In genomic region chr13:51959773-51960172, GRCh38 we compare ENCODE assay signal across 10 cellular contexts. TPM values are rescaled to one million over a fixed set of nuclear protein-coding genes. Genes with fewer than 3 reads are reported as not detected.
DNase-seq lines count a peak whose midpoint lies in the region; ATAC-seq and TF ChIP-seq lines count a peak whose summit lies in the region.
"Had no signal": no experiment of that assay in that cellular context is flagged by ENCODE, and none has a peak within 500 bp of the region (broad histone marks: within the 10 kb centered on the region; RNA-seq: fewer than 3 reads in every experiment).

No MANE protein-coding gene starts in this region.

- no peaks in the 10 kb centered on the region for H3K9me3 Mint-ChIP-seq in naive B cell

- H3K27ac ChIP-seq in thyroid gland (no peak overlapping the region), prostate gland (no peak overlapping the region)
- H3K27ac ChIP-seq: gastrocnemius medialis had no signal

- TF ChIP-seq CTCF in thyroid gland (IDR thresholded peaks at IDR 0.05): no peak
- TF ChIP-seq CTCF in prostate gland (IDR thresholded peaks at IDR 0.05): no peak

- peaks cover 6 to 16% (median 7%) of the 10 kb centered on the region in 3 donors for H3K4me1 Mint-ChIP-seq in naive B cell

- WGBS in thyroid gland, 2 donors: 92 to 93% methylated on average over 3 of the region's 3 CpGs
- 94% methylated on average over 3 of the region's 3 CpGs for WGBS in prostate gland

- no peaks in the 10 kb centered on the region for H3K36me3 ChIP-seq in thyroid gland
- no peaks in the 10 kb centered on the region for H3K36me3 ChIP-seq in prostate gland
- H3K36me3 ChIP-seq: gastrocnemius medialis had no signal

- intact Hi-C loops in thyroid gland (cut with DNase I) (no loop called here), prostate gland (cut with DNase I) (no loop called here)

- DNase-seq in naive B cell: peak; percentile 7
- DNase-seq in SIG-M5 treated with dmso at 0.1 percent for 504 hours (lab: John Stamatoyannopoulos, UW; ENCODE audit: unreplicated experiment): no peak
- DNase-seq in thyroid gland: no peak
- no peak for DNase-seq in prostate gland (ENCODE audit: low spot score)
- no peak for DNase-seq in midbrain (lab: John Stamatoyannopoulos, UW)
- DNase-seq: gastrocnemius medialis, NCI-H1417 treated with DMSO at 0.1 percent for 48 hours had no signal

- no peaks in the 10 kb centered on the region for H3K4me1 ChIP-seq in thyroid gland
- no peaks in the 10 kb centered on the region for H3K4me1 ChIP-seq in prostate gland (replicated peaks)

- H3K9me3 ChIP-seq in thyroid gland (no peaks in the 10 kb centered on the region), prostate gland (no peaks in the 10 kb centered on the region)
- H3K9me3 ChIP-seq: gastrocnemius medialis had no signal

- H3K4me3 ChIP-seq in thyroid gland (replicated peaks in 1 of 3) (no peak overlapping the region), prostate gland (no peak overlapping the region)
- H3K4me3 ChIP-seq: gastrocnemius medialis had no signal

- H3K36me3 Mint-ChIP-seq in naive B cell: no peaks in the 10 kb centered on the region

- peak; percentile 80 for ATAC-seq in GM19035 (IDR thresholded peaks at IDR 0.05; ENCODE audit: unreplicated experiment)
- ATAC-seq in HG02571 (IDR thresholded peaks at IDR 0.05; ENCODE audit: unreplicated experiment): peak; percentile 75
- ATAC-seq in HG03565 (IDR thresholded peaks at IDR 0.05; ENCODE audit: unreplicated experiment): peak; percentile 63
- peak; percentile 57 to 65 for ATAC-seq in naive B cell (ENCODE audit: low read depth in 2 of 2)
- ATAC-seq: gastrocnemius medialis had no signal

- peaks cover 0 to 8% (median 4%) of the 10 kb centered on the region in 3 donors for H3K27me3 Mint-ChIP-seq in naive B cell

- peak overlapping the region in 1 of 6 donors; percentile 34 for H3K27ac Mint-ChIP-seq in naive B cell

- H3K4me3 Mint-ChIP-seq in naive B cell: no peak overlapping the region

- TF ChIP-seq POLR2A in thyroid gland (IDR thresholded peaks at IDR 0.05) (no peak), prostate gland (IDR thresholded peaks at IDR 0.05) (no peak)

- H3K27me3 ChIP-seq in thyroid gland: no peaks in the 10 kb centered on the region
- no peaks in the 10 kb centered on the region for H3K27me3 ChIP-seq in prostate gland (replicated peaks; ENCODE audit: insufficient read depth)
- H3K27me3 ChIP-seq: gastrocnemius medialis had no signal

RNA-seq across cellular contexts. Expression of gene ATP7B, which starts 51.5 kb away (rescaled TPM):
- polyA plus RNA-seq in naive B cell (ENCODE audit: low read depth in 6 of 6): under 1 TPM in 1 of 6 donors, not detected in 5; 0.04 TPM
- total RNA-seq in thyroid gland (10 to 100 TPM in 1 of 4 donors, 1 to 10 TPM in 3; 3.8 to 10.1 (median 5.6) TPM), prostate gland (1 to 10 TPM; 6.2 to 8.2 TPM)

RNA-seq across cellular contexts. Expression of gene ALG11, which starts 52.4 kb away (rescaled TPM):
- 10 to 100 TPM; 16.3 to 36.6 (median 28.7) TPM for polyA plus RNA-seq in naive B cell (ENCODE audit: low read depth in 6 of 6)
- total RNA-seq in thyroid gland (10 to 100 TPM; 23.4 to 42.1 (median 39.0) TPM), prostate gland (10 to 100 TPM; 28.9 to 34.1 TPM)
